27 cellular contexts compared by ENCODE assay signal in the genomic region with DNA sequence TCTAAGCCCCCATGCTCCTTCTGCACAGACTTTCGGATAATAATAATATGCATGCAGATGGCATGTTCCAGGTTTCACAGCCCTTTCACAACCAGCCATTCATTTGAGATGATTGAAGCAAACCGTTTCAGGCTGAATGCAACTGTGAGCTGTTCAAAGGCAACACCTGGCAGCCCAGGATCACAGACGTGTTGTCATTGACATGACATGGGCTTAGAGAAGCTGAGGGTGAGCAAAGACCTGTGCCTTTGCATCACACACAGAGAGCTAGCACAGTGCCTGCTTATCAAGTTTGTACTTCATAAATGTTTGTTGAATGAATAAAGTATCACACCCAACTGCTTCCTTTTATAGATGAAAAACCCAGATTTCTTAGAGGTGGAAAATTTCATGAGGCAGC. TPM values are rescaled to one million over a fixed set of nuclear protein-coding genes. Genes with fewer than 3 reads are reported as not detected.
DNase-seq lines count a peak whose midpoint lies in the region; ATAC-seq and TF ChIP-seq lines count a peak whose summit lies in the region.
"Had no signal": no experiment of that assay in that cellular context is flagged by ENCODE, and none has a peak within 500 bp of the region (broad histone marks: within the 10 kb centered on the region; RNA-seq: fewer than 3 reads in every experiment).

No MANE protein-coding gene starts in this region.

- no peaks in the 10 kb centered on the region for H3K27me3 Mint-ChIP-seq in CD4-positive, alpha-beta T cell
- H3K27me3 Mint-ChIP-seq in naive thymus-derived CD4-positive, alpha-beta T cell = no peaks in the 10 kb centered on the region

- no peaks in the 10 kb centered on the region for H3K36me3 ChIP-seq in naive thymus-derived CD4-positive, alpha-beta T cell (ENCODE audit: control insufficient read depth in 2 of 3, insufficient read depth in 3 of 3, low read length in 3 of 3)
- no peaks in the 10 kb centered on the region for H3K36me3 ChIP-seq in upper lobe of left lung
- H3K36me3 ChIP-seq: BE2C, HAP-1 had no signal

- H3K36me3 Mint-ChIP-seq in CD4-positive, alpha-beta T cell (ENCODE audit: low read depth) = peaks cover 36% of the 10 kb centered on the region
- peaks cover 22 to 45% (median 26%) of the 10 kb centered on the region in 5 donors for H3K36me3 Mint-ChIP-seq in naive thymus-derived CD4-positive, alpha-beta T cell

- no peak for TF ChIP-seq CTCF in CD4-positive, alpha-beta T cell (IDR thresholded peaks at IDR 0.05)
- no peak for TF ChIP-seq CTCF in upper lobe of left lung (IDR thresholded peaks at IDR 0.05)

- peaks cover 71% of the 10 kb centered on the region for H3K4me1 Mint-ChIP-seq in CD4-positive, alpha-beta T cell (ENCODE audit: low read depth)
- H3K4me1 Mint-ChIP-seq in naive thymus-derived CD4-positive, alpha-beta T cell = peaks cover 20 to 87% (median 68%) of the 10 kb centered on the region in 7 donors

- peak overlapping the region; percentile 40 for H3K27ac Mint-ChIP-seq in CD4-positive, alpha-beta T cell
- H3K27ac Mint-ChIP-seq in naive thymus-derived CD4-positive, alpha-beta T cell = peak overlapping the region in 5 of 9 donors; percentile 49 to 85 (median 81)
- H3K27ac Mint-ChIP-seq: CD14-positive monocyte, HFFc6 had no signal

- no peak overlapping the region for H3K4me3 Mint-ChIP-seq in CD4-positive, alpha-beta T cell
- H3K4me3 Mint-ChIP-seq in naive thymus-derived CD4-positive, alpha-beta T cell = peak overlapping the region in 4 of 10 donors; percentile 4 to 29 (median 16)
- H3K4me3 Mint-ChIP-seq: CD14-positive monocyte, HFFc6 had no signal

- no peak overlapping the region for H3K27ac ChIP-seq in CD4-positive, alpha-beta T cell (ENCODE audit: low read depth, low read length)
- no peak overlapping the region for H3K27ac ChIP-seq in naive thymus-derived CD4-positive, alpha-beta T cell (ENCODE audit: low read depth, low read length)
- no peak overlapping the region for H3K27ac ChIP-seq in upper lobe of left lung
- H3K27ac ChIP-seq: RWPE1 had no signal

- H3K9me3 Mint-ChIP-seq in CD4-positive, alpha-beta T cell = peaks cover 14% of the 10 kb centered on the region
- H3K9me3 Mint-ChIP-seq in naive thymus-derived CD4-positive, alpha-beta T cell = peaks cover 10 to 23% (median 20%) of the 10 kb centered on the region in 11 donors

- no peak overlapping the region for H3K4me3 ChIP-seq in naive thymus-derived CD4-positive, alpha-beta T cell (ENCODE audit: low read length)
- H3K4me3 ChIP-seq in upper lobe of left lung = no peak overlapping the region
- H3K4me3 ChIP-seq: GM12878, HAP-1, K562 had no signal

- TF ChIP-seq POLR2A in upper lobe of left lung (IDR thresholded peaks at IDR 0.05) = no peak

- DNase-seq in NCI-H345 (lab: John Stamatoyannopoulos, UW) (peak; percentile 44), NCI-H345 treated with DMSO at 0.1 percent for 48 hours (lab: John Stamatoyannopoulos, UW; ENCODE audit: unreplicated experiment) (no peak), NCI-H2171 (lab: John Stamatoyannopoulos, UW) (peak; percentile 55), upper lobe of left lung (no peak), ureter (ENCODE audit: low spot score) (no peak)
- DNase-seq in CD4-positive, alpha-beta T cell = no peak
- peak in 3 of 9 donors; percentile 16 to 35 (median 29) for DNase-seq in naive thymus-derived CD4-positive, alpha-beta T cell
- DNase-seq: 8988T, ACHN, BE2C, GDM1, GOT3, HFFc6, Kasumi-1, NCI-H1092 treated with DMSO at 0.1 percent for 48 hours, NCI-H1436, NCI-H2227 treated with DMSO at 0.1 percent for 48 hours, NCI-H510A treated with DMSO at 0.1 percent for 48 hours, SHP77 had no signal

- TF ChIP-seq EP300 in upper lobe of left lung (IDR thresholded peaks at IDR 0.05) = no peak

- intact Hi-C loops in CD4-positive, alpha-beta T cell (cut with DNase I, micrococcal nuclease) = loop anchor here in 1 of 2 experiments (10.0 kb wide), 1 partner anchor 97 kb away; no protein-coding TSS in a partner anchor
- intact Hi-C loops in naive thymus-derived CD4-positive, alpha-beta T cell (cut with micrococcal nuclease) = loop anchor here (2.0 to 10.0 kb wide), 3 partner anchors 19 to 1117 kb away; partner anchors contain the start of genes CCDC148 (in 1 of the 2) and PKP4 (in 1 of the 2)

- CTCF ChIA-PET in CD4-positive, alpha-beta T cell (lab: Charles Lee) = interaction anchor here (2.7 to 3.5 kb wide), 2 partner anchors 9 to 10 kb away, joined by 23 to 28 read pairs; no protein-coding TSS in a partner anchor
- CTCF ChIA-PET in naive thymus-derived CD4-positive, alpha-beta T cell (lab: Charles Lee) = interaction anchor here (0.6 to 8.0 kb wide), 9 partner anchors 9 to 154 kb away, joined by 3 to 59 read pairs (median 8); partner anchors contain the start of genes CYTIP and ERMN

- peak; percentile 60 for ATAC-seq in CD4-positive, alpha-beta T cell (ENCODE audit: poor library complexity)
- peak; percentile 47 for ATAC-seq in naive thymus-derived CD4-positive, alpha-beta T cell
- ATAC-seq in upper lobe of left lung (ENCODE audit: low FRiP score in 2 of 2) (no peak), GM19324 (IDR thresholded peaks at IDR 0.05; ENCODE audit: low FRiP score, unreplicated experiment) (no peak)
- ATAC-seq: GM12878, K562, Panc1 had no signal

- H3K27me3 ChIP-seq in CD4-positive, alpha-beta T cell (ENCODE audit: control insufficient read depth, insufficient read depth, low read length) = no peaks in the 10 kb centered on the region
- H3K27me3 ChIP-seq in naive thymus-derived CD4-positive, alpha-beta T cell (ENCODE audit: control insufficient read depth in 2 of 2, insufficient read depth in 2 of 2, low read length in 2 of 2) = no peaks in the 10 kb centered on the region
- no peaks in the 10 kb centered on the region for H3K27me3 ChIP-seq in upper lobe of left lung
- H3K27me3 ChIP-seq: BE2C had no signal

- WGBS in upper lobe of left lung, 2 donors = 75 to 80% methylated on average over 3 of the region's 3 CpGs

- H3K4me1 ChIP-seq in naive thymus-derived CD4-positive, alpha-beta T cell (ENCODE audit: control insufficient read depth in 2 of 2, insufficient read depth in 2 of 2, low read length in 2 of 2) = peaks cover 9 to 43% of the 10 kb centered on the region in 2 donors
- H3K4me1 ChIP-seq in upper lobe of left lung = no peaks in the 10 kb centered on the region
- H3K4me1 ChIP-seq: BE2C had no signal

- POLR2A ChIA-PET in CD4-positive, alpha-beta T cell (lab: Charles Lee) = interaction anchor here (0.7 to 10.0 kb wide), 6 partner anchors 26 to 106 kb away, joined by 3 to 92 read pairs (median 22); partner anchors contain the start of gene CYTIP
- POLR2A ChIA-PET in naive thymus-derived CD4-positive, alpha-beta T cell (lab: Charles Lee) = interaction anchor here (0.6 to 15.7 kb wide), 6 partner anchors 8 to 93 kb away, joined by 3 to 554 read pairs (median 6); partner anchors contain the start of gene CYTIP

- H3K9me3 ChIP-seq in CD4-positive, alpha-beta T cell (ENCODE audit: control insufficient read depth, low read length) = peaks cover 5% of the 10 kb centered on the region
- H3K9me3 ChIP-seq in naive thymus-derived CD4-positive, alpha-beta T cell (ENCODE audit: control insufficient read depth in 2 of 3, low read length in 3 of 3) = peaks cover 0 to 7% (median 0%) of the 10 kb centered on the region in 3 experiments
- H3K9me3 ChIP-seq in upper lobe of left lung = no peaks in the 10 kb centered on the region
- H3K9me3 ChIP-seq: BE2C, HAP-1 had no signal

RNA-seq across cellular contexts. Expression of gene ERMN, which starts 12.4 kb away (rescaled TPM):
- total RNA-seq in CD4-positive, alpha-beta T cell = 10 to 100 TPM; 17.3 to 18.0 TPM
- 10 to 100 TPM in 2 of 5 experiments, 1 to 10 TPM in 3; 5.6 to 17.3 (median 6.1) TPM for total RNA-seq in naive thymus-derived CD4-positive, alpha-beta T cell
- under 1 TPM; 0.09 to 0.38 TPM for polyA plus RNA-seq in naive thymus-derived CD4-positive, alpha-beta T cell
- 1 to 10 TPM in 3 of 6 donors, under 1 TPM in 3; 0.07 to 5.2 (median 0.78) TPM for total RNA-seq in upper lobe of left lung
- total RNA-seq in ureter = 0.70 TPM
- total RNA-seq: HFFc6, SK-MEL-5 had no signal

Comparison
In these comparisons a context has a peak if more than half of its experiments do, and no peak if none do; other contexts are left out.
1. DNase-seq: peak in NCI-H345 (single experiment) and NCI-H2171 (single experiment); none in NCI-H345 treated with DMSO at 0.1 percent for 48 hours (single experiment), CD4-positive, alpha-beta T cell (0 of 10), upper lobe of left lung (0 of 2) and ureter (single experiment).
2. ATAC-seq: peak in CD4-positive, alpha-beta T cell (single experiment) and naive thymus-derived CD4-positive, alpha-beta T cell (single experiment); none in upper lobe of left lung (0 of 2) and GM19324 (single experiment).